ENCODE assay signal across 7 cellular contexts in the genomic region with DNA sequence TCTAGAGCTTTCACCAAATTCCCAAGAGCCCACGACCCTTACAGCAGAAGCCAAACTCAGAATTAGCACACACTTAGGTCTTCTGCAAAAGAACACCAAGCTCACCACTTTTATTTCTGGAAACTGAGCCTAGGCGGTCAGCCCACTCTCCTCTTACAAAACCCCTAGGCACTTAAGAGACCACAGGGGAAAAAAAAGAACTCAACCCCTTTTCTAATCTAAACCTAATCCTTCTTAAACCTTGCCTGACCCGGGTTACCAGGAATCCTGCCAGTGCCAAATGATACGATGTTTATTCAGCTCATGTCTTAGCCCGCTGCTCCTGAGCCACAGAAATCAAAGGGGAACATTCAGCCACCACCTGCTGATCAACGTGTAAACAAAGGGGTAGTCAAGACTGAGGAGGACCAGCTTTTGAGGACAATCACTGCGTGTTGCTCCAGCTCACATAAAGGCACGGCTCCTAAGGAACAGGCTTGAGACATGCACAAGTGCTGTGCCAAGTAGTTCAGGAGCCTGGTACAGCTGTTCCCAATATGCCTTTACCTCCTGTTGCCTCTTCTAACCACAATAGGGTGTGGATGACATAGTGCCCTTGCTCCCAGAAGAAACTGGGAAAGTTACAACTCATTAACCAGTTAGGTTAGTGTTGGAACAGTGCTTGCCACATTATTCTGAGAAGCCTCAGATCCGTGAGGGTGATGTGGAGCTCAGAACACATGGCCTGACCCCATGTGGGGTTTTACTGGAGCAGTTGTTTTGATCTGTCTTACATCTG. TPM values are rescaled to one million over a fixed set of nuclear protein-coding genes. Genes with fewer than 3 reads are reported as not detected.
A peak's percentile ranks its signal among the peaks of the same experiment; 100 is the strongest.
DNase-seq lines count a peak whose midpoint lies in the region; ATAC-seq and TF ChIP-seq lines count a peak whose summit lies in the region.

No MANE protein-coding gene starts in this region.

- DNase-seq in HFF-Myc (ENCODE audit: extremely low read depth, low read depth) (peak; percentile 81), SJCRH30 (peak; percentile 92 to 99), Right ventricle myocardium superior (peak; percentile 40), skeletal muscle cell (ENCODE audit: low read depth) (peak; percentile 88), AML-193 (lab: John Stamatoyannopoulos, UW) (no peak)
- no peak for DNase-seq in CD8-positive, alpha-beta T cell
- no peak for DNase-seq in activated CD4-positive, alpha-beta T cell treated with anti-CD3 and anti-CD28 coated beads, Interleukin-2, amount 50 U/mL, for 4 hours

- H3K4me1 ChIP-seq in SJCRH30: peaks cover 28% of the 10 kb centered on the region
- H3K4me1 ChIP-seq in CD8-positive, alpha-beta T cell (ENCODE audit: insufficient read depth, low read length): no peaks in the 10 kb centered on the region

- CTCF ChIA-PET in CD8-positive, alpha-beta T cell (lab: Charles Lee): interaction anchor here (0.7 kb wide), 1 partner anchor 19 kb away, joined by 3 read pairs; no protein-coding TSS in a partner anchor

- no peak for TF ChIP-seq CTCF in HFF-Myc (IDR thresholded peaks at IDR 0.05; ENCODE audit: low read depth, low read length, missing control alignments)
- no peak for TF ChIP-seq CTCF in CD8-positive, alpha-beta T cell (IDR thresholded peaks at IDR 0.05)

- H3K9me3 ChIP-seq in SJCRH30 (replicated peaks): no peaks in the 10 kb centered on the region
- H3K9me3 ChIP-seq in CD8-positive, alpha-beta T cell (ENCODE audit: low read length): no peaks in the 10 kb centered on the region

- H3K27me3 Mint-ChIP-seq in CD8-positive, alpha-beta T cell (ENCODE audit: low read depth): peaks cover 2% of the 10 kb centered on the region

- peak overlapping the region; percentile 6; the same call in 1 of the 2 replicates for H3K4me3 ChIP-seq in HFF-Myc (replicated peaks; ENCODE audit: low read depth, low read length)
- H3K4me3 ChIP-seq in SJCRH30: no peak overlapping the region
- no peak overlapping the region for H3K4me3 ChIP-seq in skeletal muscle cell (ENCODE audit: low read depth, low read length)
- H3K4me3 ChIP-seq in CD8-positive, alpha-beta T cell (ENCODE audit: low read depth, low read length): no peak overlapping the region

- H3K27ac Mint-ChIP-seq in CD8-positive, alpha-beta T cell: no peak overlapping the region

- no peaks in the 10 kb centered on the region for H3K4me1 Mint-ChIP-seq in CD8-positive, alpha-beta T cell (ENCODE audit: low read depth)

- peak overlapping the region; percentile 50 for H3K27ac ChIP-seq in SJCRH30
- H3K27ac ChIP-seq in CD8-positive, alpha-beta T cell (ENCODE audit: low read depth, low read length): no peak overlapping the region

- H3K36me3 Mint-ChIP-seq in CD8-positive, alpha-beta T cell: no peaks in the 10 kb centered on the region

- no peaks in the 10 kb centered on the region for H3K9me3 Mint-ChIP-seq in CD8-positive, alpha-beta T cell

- H3K4me3 Mint-ChIP-seq in CD8-positive, alpha-beta T cell: no peak overlapping the region

- H3K27me3 ChIP-seq in SJCRH30: no peaks in the 10 kb centered on the region
- H3K27me3 ChIP-seq in CD8-positive, alpha-beta T cell (ENCODE audit: insufficient read depth, low read length): no peaks in the 10 kb centered on the region

- POLR2A ChIA-PET in CD8-positive, alpha-beta T cell (lab: Charles Lee): interaction anchor here (0.7 kb wide), 1 partner anchor 10 kb away, joined by 6 read pairs; no protein-coding TSS in a partner anchor

- no peaks in the 10 kb centered on the region for H3K36me3 ChIP-seq in SJCRH30
- no peaks in the 10 kb centered on the region for H3K36me3 ChIP-seq in CD8-positive, alpha-beta T cell (ENCODE audit: insufficient read depth, low read length)

- ATAC-seq in Right ventricle myocardium superior (ENCODE audit: poor library complexity): peak; percentile 75
- no peak for ATAC-seq in CD8-positive, alpha-beta T cell

- intact Hi-C loops in Right ventricle myocardium superior (cut with DNase I): no loop called here
- intact Hi-C loops in CD8-positive, alpha-beta T cell (cut with DNase I, micrococcal nuclease): no loop called here

RNA-seq across cellular contexts. Expression of a gene that starts 49.3 kb away (rescaled TPM):
- 149 and 151 TPM in 2 replicates for total RNA-seq in SJCRH30 (2014; rRNA removed; shearing (Covaris generic))
- 180 TPM for total RNA-seq in Right ventricle myocardium superior
- total RNA-seq in CD8-positive, alpha-beta T cell: 100 to 1,000 TPM; 355 to 361 TPM

Comparison
In these comparisons a context has a peak if more than half of its experiments do, and no peak if none do; other contexts are left out.
1. DNase-seq: peak in HFF-Myc (single experiment), SJCRH30 (2 of 2), Right ventricle myocardium superior (single experiment) and skeletal muscle cell (single experiment); none in AML-193 (0 of 2), CD8-positive, alpha-beta T cell (0 of 7) and activated CD4-positive, alpha-beta T cell treated with anti-CD3 and anti-CD28 coated beads, Interleukin-2, amount 50 U/mL, for 4 hours (0 of 2).